In genomic region chr11:26227311-26227710, GRCh38 we compare ENCODE assay signal across 8 cellular contexts.
DNase-seq lines count a peak whose midpoint lies in the region; ATAC-seq, FAIRE-seq and TF ChIP-seq lines count a peak whose summit lies in the region.

No MANE protein-coding gene starts in this region.

- H3K27ac ChIP-seq in endothelial cell of umbilical vein (ENCODE audit: insufficient read depth, low read depth, low read length) = peak overlapping the region; percentile 87

- H3K79me2 ChIP-seq in endothelial cell of umbilical vein (ENCODE audit: control insufficient read depth, insufficient read depth, low read length) = no peaks in the 10 kb centered on the region

- H3K27me3 ChIP-seq in endothelial cell of umbilical vein (ENCODE audit: control insufficient read depth in 2 of 2, insufficient read depth in 2 of 2, low read length in 2 of 2) = no peaks in the 10 kb centered on the region
- no peaks in the 10 kb centered on the region for H3K27me3 ChIP-seq in MG63

- CTCF ChIA-PET in endothelial cell of umbilical vein (lab: Charles Lee) = interaction anchor here (0.7 to 3.9 kb wide), 14 partner anchors 15 to 1841 kb away, joined by 3 to 142 read pairs (median 4); no protein-coding TSS in a partner anchor

- no peak for TF ChIP-seq POLR2A in endothelial cell of umbilical vein (IDR thresholded peaks at IDR 0.05; ENCODE audit: low read depth, low read length)

- no peaks in the 10 kb centered on the region for H4K20me1 ChIP-seq in endothelial cell of umbilical vein (replicated peaks; ENCODE audit: control insufficient read depth, extremely low read depth, insufficient read depth, low read length)

- no TSS peak for BruUV-seq in endothelial cell of umbilical vein (replicated peaks; lab: Mats Ljungman, UMichigan)

- H3K4me1 ChIP-seq in endothelial cell of umbilical vein (ENCODE audit: control insufficient read depth, extremely low read depth, insufficient read depth, low read length) = peaks cover 49% of the 10 kb centered on the region

- no peaks in the 10 kb centered on the region for H3K9me1 ChIP-seq in endothelial cell of umbilical vein (replicated peaks; ENCODE audit: control insufficient read depth, extremely low read depth, insufficient read depth, low read length)

- FAIRE-seq in endothelial cell of umbilical vein (lab: Jason Lieb, UNC) = peak; percentile 77

- H3K9ac ChIP-seq in endothelial cell of umbilical vein (replicated peaks; ENCODE audit: extremely low read depth, insufficient read depth, low read length) = peak overlapping the region; percentile 75

- intact Hi-C loops in endothelial cell of umbilical vein (cut with micrococcal nuclease) = loop anchor here (1.0 to 5.0 kb wide), 8 partner anchors 49 to 1841 kb away; no protein-coding TSS in a partner anchor

- no peak overlapping the region for H3K4me3 ChIP-seq in endothelial cell of umbilical vein (replicated peaks in 1 of 3; ENCODE audit: insufficient read depth in 1 of 3, low read depth in 1 of 3, low read length in 3 of 3)
- no peak overlapping the region for H3K4me3 ChIP-seq in MG63

- H3K36me3 ChIP-seq in endothelial cell of umbilical vein (ENCODE audit: control insufficient read depth in 2 of 2, extremely low read depth in 1 of 2, insufficient read depth in 2 of 2, low read length in 2 of 2) = no peaks in the 10 kb centered on the region
- no peaks in the 10 kb centered on the region for H3K36me3 ChIP-seq in MG63

- dilution Hi-C loops in endothelial cell of umbilical vein (cut with MboI; ENCODE audit: extremely low pct_ligation_motif_present, low sequenced_read_pairs) = loop anchor here (25.0 kb wide), 1 partner anchor 240 kb away; no protein-coding TSS in a partner anchor

- peak; percentile 83 for ATAC-seq in HG02870 (IDR thresholded peaks at IDR 0.05; ENCODE audit: unreplicated experiment)
- ATAC-seq in omental fat pad (ENCODE audit: low FRiP score) = peak; percentile 90

- TF ChIP-seq CTCF in endothelial cell of umbilical vein (IDR thresholded peaks at IDR 0.05; ENCODE audit: extremely low read depth in 1 of 2, insufficient read depth in 1 of 2, low read depth in 1 of 2, low read length in 2 of 2) (peak; percentile 34 to 43), omental fat pad (IDR thresholded peaks at IDR 0.05) (no peak)

- DNase-seq in NCI-H510A treated with DMSO at 0.1 percent for 48 hours (lab: John Stamatoyannopoulos, UW) (peak; percentile 33), NCI-H510A (lab: John Stamatoyannopoulos, UW) (no peak), NCI-H345 treated with DMSO at 0.1 percent for 48 hours (lab: John Stamatoyannopoulos, UW; ENCODE audit: unreplicated experiment) (peak; percentile 4), endothelial cell of umbilical vein (ENCODE audit: low read depth, low spot score) (peak; percentile 92), omental fat pad (ENCODE audit: low spot score) (no peak), HUDEP-2 (lab: John Stamatoyannopoulos, UW; ENCODE audit: unreplicated experiment in 76 of 76) (no peak), MG63 (no peak)

- no peaks in the 10 kb centered on the region for H3K9me3 ChIP-seq in endothelial cell of umbilical vein (replicated peaks; ENCODE audit: control insufficient read depth, insufficient read depth, low read length)
- no peaks in the 10 kb centered on the region for H3K9me3 ChIP-seq in MG63

- H2AFZ ChIP-seq in endothelial cell of umbilical vein (ENCODE audit: low read depth, low read length) = peak overlapping the region; percentile 83

- POLR2A ChIA-PET in endothelial cell of umbilical vein (lab: Charles Lee) = no interaction called here

- H3K4me2 ChIP-seq in endothelial cell of umbilical vein (ENCODE audit: insufficient read depth, low read length) = peak overlapping the region; percentile 83

TF ChIP-seq in endothelial cell of umbilical vein, 7 proteins besides CTCF, POLR2A, EP300 and RAD21:
- no peak for TF ChIP-seq EZH2 (IDR thresholded peaks at IDR 0.05; ENCODE audit: borderline replicate concordance, low read depth, low read length, severe bottlenecking)
- no peak for TF ChIP-seq MAX (IDR thresholded peaks at IDR 0.05; ENCODE audit: insufficient read depth, insufficient read length)
- no peak for TF ChIP-seq GATA2 (IDR thresholded peaks at IDR 0.05; ENCODE audit: insufficient read depth, insufficient read length, low read depth, low read length)
- peak; percentile 60 for TF ChIP-seq JUN (IDR thresholded peaks at IDR 0.05; ENCODE audit: borderline replicate concordance, insufficient read depth, insufficient read length, low read depth)
- TF ChIP-seq MYC (IDR thresholded peaks at IDR 0.05; ENCODE audit: low read depth, low read length) = no peak
- no peak for TF ChIP-seq POLR2AphosphoS5 (IDR thresholded peaks at IDR 0.05; ENCODE audit: insufficient read depth, low read depth, low read length)
- TF ChIP-seq FOS (IDR thresholded peaks at IDR 0.05; ENCODE audit: borderline replicate concordance, insufficient read depth, low read length) = peak; percentile 83

Comparison
In these comparisons a context has a peak if more than half of its experiments do, and no peak if none do; other contexts are left out.
1. DNase-seq: peak in NCI-H510A treated with DMSO at 0.1 percent for 48 hours (single experiment), NCI-H345 treated with DMSO at 0.1 percent for 48 hours (single experiment) and endothelial cell of umbilical vein (single experiment); none in NCI-H510A (single experiment), omental fat pad (single experiment), HUDEP-2 (0 of 76) and MG63 (single experiment).
2. CTCF ChIP-seq: peak in endothelial cell of umbilical vein (2 of 2); none in omental fat pad (0 of 3).